18 cellular contexts compared by ENCODE assay signal in the genomic region with DNA sequence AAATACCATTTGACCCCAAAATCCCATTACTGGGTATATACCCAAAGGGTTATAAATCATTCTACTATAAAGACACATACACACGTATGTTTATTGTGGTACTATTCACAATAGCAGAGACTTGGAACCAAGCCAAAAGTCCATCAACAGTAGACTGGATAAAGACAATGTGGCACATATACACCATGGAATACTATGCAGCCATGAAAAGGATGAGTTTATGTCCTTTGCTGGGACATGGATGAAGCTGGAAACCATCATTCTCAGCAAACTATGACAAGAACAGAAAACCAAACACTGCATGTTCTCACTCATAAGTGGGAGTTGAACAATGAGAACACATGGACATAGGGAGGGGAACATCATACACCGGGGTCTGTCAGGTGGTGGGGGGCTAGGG. TPM values are rescaled to one million over a fixed set of nuclear protein-coding genes. Genes with fewer than 3 reads are reported as not detected.
"Had no signal": no experiment of that assay in that cellular context is flagged by ENCODE, and none has a peak within 500 bp of the region (broad histone marks: within the 10 kb centered on the region; RNA-seq: fewer than 3 reads in every experiment).

No MANE protein-coding gene starts in this region.

RNA-seq across cellular contexts. Expression of a gene that starts 49.6 kb away (rescaled TPM):
- total RNA-seq: activated naive CD4-positive, alpha-beta T cell treated with anti-CD3 and anti-CD28 coated beads for 36 hours; activated naive CD4-positive, alpha-beta T cell treated with anti-CD3 and anti-CD28 coated beads, Interleukin-2, amount 50 U/mL, for 72 hours; activated naive CD8-positive, alpha-beta T cell treated with anti-CD3 and anti-CD28 coated beads for 36 hours; activated naive CD8-positive, alpha-beta T cell treated with anti-CD3 and anti-CD28 coated beads, Interleukin-2, amount 10 ng/mL, durations not matched to agents 7 days and 5 days; activated T-cell treated with anti-CD3 and anti-CD28 coated beads, Interleukin-2, amount 50 U/mL, for 4 hours; activated T-cell treated with anti-CD3 and anti-CD28 coated beads, Interleukin-2, amount 50 U/mL, for 72 hours; activated T-helper 1 cell treated with anti-CD3 and anti-CD28 coated beads, Interleukin-12 subunit alpha, Interleukin-12 subunit beta, Interleukin-2, Interleukin-4 antibody, amounts not matched to agents 30 ng/mL and 10 ng/mL and 1 ng/mL, durations not matched to agents 14 hours and 24 hours and 36 hours; activated T-helper 17 cell treated with anti-CD3 and anti-CD28 coated beads, Interleukin-2, amount 50 U/mL, for 72 hours; activated T-helper 2 cell treated with anti-CD3 and anti-CD28 coated beads, Interferon-gamma antibody, Interleukin-2, Interleukin-4, amounts not matched to agents 10 μg/mL and 5 μg/mL and 100 μg/mL, durations not matched to agents 14 hours and 24 hours and 36 hours; adrenal gland; aorta; ascending aorta; astrocyte; body of pancreas; bronchial epithelial cell; cardiac septum; cerebellum had no signal
- polyA plus RNA-seq: adipose tissue, adrenal gland, aorta had no signal
